15 cellular contexts compared by ENCODE assay signal in genomic region chr10:2908851-2909630, GRCh38.
A peak's percentile ranks its signal among the peaks of the same experiment; 100 is the strongest.
DNase-seq lines count a peak whose midpoint lies in the region; ATAC-seq and TF ChIP-seq lines count a peak whose summit lies in the region.
"Had no signal": no experiment of that assay in that cellular context is flagged by ENCODE, and none has a peak within 500 bp of the region (broad histone marks: within the 10 kb centered on the region; RNA-seq: fewer than 3 reads in every experiment).

No MANE protein-coding gene starts in this region.

- H3K9me3 Mint-ChIP-seq in activated naive CD8-positive, alpha-beta T cell (ENCODE audit: low read depth) = no peaks in the 10 kb centered on the region

- H3K27me3 Mint-ChIP-seq in activated naive CD8-positive, alpha-beta T cell = peaks cover 3% of the 10 kb centered on the region

- H3K27ac Mint-ChIP-seq in activated naive CD8-positive, alpha-beta T cell = peak overlapping the region; percentile 28

- intact Hi-C loops in heart left ventricle (cut with DNase I) = no loop called here

- no peaks in the 10 kb centered on the region for H3K36me3 ChIP-seq in heart left ventricle
- H3K36me3 ChIP-seq: HAP-1, ovary had no signal

- H3K4me3 Mint-ChIP-seq in activated naive CD8-positive, alpha-beta T cell = peak overlapping the region; percentile 8

- H3K27ac ChIP-seq in heart left ventricle = no peak overlapping the region
- H3K27ac ChIP-seq: KMS-11, ovary, skin epidermis had no signal

- 50 to 62% (median 54%) methylated on average over 19 of the region's 19 CpGs for WGBS in heart left ventricle, 4 donors

- no peak for TF ChIP-seq POLR2A in heart left ventricle (IDR thresholded peaks at IDR 0.05)

- H3K4me1 Mint-ChIP-seq in activated naive CD8-positive, alpha-beta T cell (ENCODE audit: low read depth) = peaks cover 10% of the 10 kb centered on the region

- DNase-seq in stimulated activated CD4-positive, alpha-beta T cell treated with anti-CD3 and anti-CD28 coated beads, Interleukin-15, amount 100 ng/mL, for 24 hours = peak; percentile 44
- DNase-seq in stimulated activated CD4-positive, alpha-beta T cell treated with anti-CD3 and anti-CD28 coated beads, Interleukin-1b, Interleukin-23, amount 100 ng/mL, for 48 hours = no peak
- DNase-seq in NOMO-1 treated with DMSO at 0.1 percent for 48 hours (lab: John Stamatoyannopoulos, UW; ENCODE audit: unreplicated experiment) (peak; percentile 37), A172 (ENCODE audit: low spot score) (no peak), heart left ventricle (no peak)
- DNase-seq: amygdala, NCI-H2081 treated with DMSO at 0.1 percent for 48 hours, ovary, substantia nigra had no signal

- ATAC-seq in HG03565 (IDR thresholded peaks at IDR 0.05; ENCODE audit: unreplicated experiment) (no peak), GM18498 (IDR thresholded peaks at IDR 0.05; ENCODE audit: unreplicated experiment) (no peak), heart left ventricle (no peak)

- no peaks in the 10 kb centered on the region for H3K36me3 Mint-ChIP-seq in activated naive CD8-positive, alpha-beta T cell

- no peaks in the 10 kb centered on the region for H3K9me3 ChIP-seq in heart left ventricle
- H3K9me3 ChIP-seq: HAP-1, ovary had no signal

- no peak overlapping the region for H3K4me3 ChIP-seq in heart left ventricle
- H3K4me3 ChIP-seq: HAP-1, ovary, skin epidermis had no signal

- peaks cover 0 to 31% (median 7%) of the 10 kb centered on the region in 9 donors for H3K27me3 ChIP-seq in heart left ventricle
- H3K27me3 ChIP-seq: ovary had no signal

- no peaks in the 10 kb centered on the region for H3K4me1 ChIP-seq in heart left ventricle
- H3K4me1 ChIP-seq: HAP-1 had no signal

- no peak for TF ChIP-seq CTCF in heart left ventricle (IDR thresholded peaks at IDR 0.05)

Comparison
In these comparisons a context has a peak if more than half of its experiments do, and no peak if none do; other contexts are left out.
1. DNase-seq: peak in stimulated activated CD4-positive, alpha-beta T cell treated with anti-CD3 and anti-CD28 coated beads, Interleukin-15, amount 100 ng/mL, for 24 hours (single experiment) and NOMO-1 treated with DMSO at 0.1 percent for 48 hours (single experiment); none in stimulated activated CD4-positive, alpha-beta T cell treated with anti-CD3 and anti-CD28 coated beads, Interleukin-1b, Interleukin-23, amount 100 ng/mL, for 48 hours (single experiment), A172 (single experiment) and heart left ventricle (0 of 5).